ENCODE assay signal across 9 cellular contexts in genomic region chr12:75623631-75624118, GRCh38.
DNase-seq lines count a peak whose midpoint lies in the region; ATAC-seq and TF ChIP-seq lines count a peak whose summit lies in the region.
"Had no signal": no experiment of that assay in that cellular context is flagged by ENCODE, and none has a peak within 500 bp of the region (broad histone marks: within the 10 kb centered on the region; RNA-seq: fewer than 3 reads in every experiment).

No MANE protein-coding gene starts in this region.

- no peaks in the 10 kb centered on the region for H3K36me3 ChIP-seq in stomach
- H3K36me3 ChIP-seq: lower lobe of right lung had no signal

- DNase-seq in EH (ENCODE audit: low read depth): peak; percentile 71
- DNase-seq in NCI-H226: peak; percentile 60
- no peak for DNase-seq in epithelial cell of prostate (ENCODE audit: low read depth, low spot score)
- peak; percentile 76 for DNase-seq in myocyte (ENCODE audit: low read depth)
- no peak for DNase-seq in ecto neural progenitor cell (ENCODE audit: low spot score)
- no peak for DNase-seq in stomach
- DNase-seq: lower lobe of right lung had no signal

- no peak for TF ChIP-seq CTCF in stomach (IDR thresholded peaks at IDR 0.05)

- H3K27ac ChIP-seq in epithelial cell of prostate (peak overlapping the region; percentile 76), stomach (no peak overlapping the region)
- H3K27ac ChIP-seq: lower lobe of right lung had no signal

- intact Hi-C loops in stomach (cut with DNase I; ENCODE audit: low total_unique reads): no loop called here

- no peak overlapping the region for H3K4me3 ChIP-seq in stomach
- H3K4me3 ChIP-seq: lower lobe of right lung had no signal

- no peaks in the 10 kb centered on the region for H3K27me3 ChIP-seq in stomach

- no peak for TF ChIP-seq POLR2A in stomach (IDR thresholded peaks at IDR 0.05)

- TF ChIP-seq EP300 in stomach (IDR thresholded peaks at IDR 0.05): no peak

- ATAC-seq in GM21717 (IDR thresholded peaks at IDR 0.05; ENCODE audit: unreplicated experiment) (no peak), GM21529 (IDR thresholded peaks at IDR 0.05; ENCODE audit: unreplicated experiment) (no peak)

- WGBS in stomach, 5 donors: 77 to 90% (median 89%) methylated on average over 2 of the region's 2 CpGs

- peaks cover 0 to 5% (median 0%) of the 10 kb centered on the region in 4 donors for H3K4me1 ChIP-seq in stomach
- H3K4me1 ChIP-seq: lower lobe of right lung had no signal

- no peaks in the 10 kb centered on the region for H3K9me3 ChIP-seq in stomach
- H3K9me3 ChIP-seq: lower lobe of right lung had no signal

Comparison
In these comparisons a context has a peak if more than half of its experiments do, and no peak if none do; other contexts are left out.
1. DNase-seq: peak in EH (single experiment), NCI-H226 (single experiment) and myocyte (single experiment); none in epithelial cell of prostate (single experiment), ecto neural progenitor cell (single experiment) and stomach (single experiment).